ENCODE assay signal across 13 cellular contexts in the genomic region with DNA sequence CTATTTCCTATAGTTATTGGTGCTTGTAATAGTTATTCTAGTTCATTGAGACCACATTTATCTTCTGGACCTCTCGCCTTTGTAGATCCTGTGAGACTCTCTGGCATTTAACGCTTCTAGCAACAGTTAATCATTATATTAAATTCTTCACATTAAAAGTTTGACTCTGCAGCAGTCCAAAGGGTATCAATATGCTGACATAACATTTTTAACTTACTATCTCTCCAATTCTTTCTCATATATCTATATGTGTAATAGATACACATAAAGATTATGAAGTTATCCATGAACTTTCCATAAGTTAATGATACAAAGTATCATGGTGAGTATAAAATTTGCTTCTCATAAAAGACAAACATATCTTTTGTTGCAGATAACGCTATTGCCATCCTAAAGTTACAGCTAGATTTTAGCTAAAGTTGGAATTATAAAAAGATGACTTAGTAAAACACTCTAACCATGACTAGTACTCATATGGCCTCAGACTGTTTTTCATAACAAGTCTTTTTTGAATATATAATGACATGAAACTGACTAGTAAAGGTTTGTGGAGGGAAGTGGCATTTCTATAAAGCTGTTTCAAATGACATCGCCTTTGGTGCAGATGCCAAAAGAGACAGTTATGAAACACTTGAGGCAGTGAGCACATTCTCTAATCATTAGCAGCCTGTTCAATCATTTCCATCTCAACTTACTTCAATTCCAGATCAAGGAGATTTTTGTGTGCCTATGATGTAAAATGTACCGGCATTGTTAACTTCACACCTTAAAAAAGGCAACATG.
DNase-seq lines count a peak whose midpoint lies in the region; ATAC-seq, FAIRE-seq and TF ChIP-seq lines count a peak whose summit lies in the region.
"Had no signal": no experiment of that assay in that cellular context is flagged by ENCODE, and none has a peak within 500 bp of the region (broad histone marks: within the 10 kb centered on the region; RNA-seq: fewer than 3 reads in every experiment).

No MANE protein-coding gene starts in this region.

- ATAC-seq in GM19351 (IDR thresholded peaks at IDR 0.05; ENCODE audit: unreplicated experiment): peak; percentile 47
- peak; percentile 53 for ATAC-seq in HG03558 (IDR thresholded peaks at IDR 0.05; ENCODE audit: extremely low read depth, unreplicated experiment)
- no peak for ATAC-seq in left lobe of liver
- ATAC-seq: naive thymus-derived CD8-positive, alpha-beta T cell; Right ventricle myocardium inferior had no signal

- TF ChIP-seq POLR2A in GM12891 (IDR thresholded peaks at IDR 0.05; ENCODE audit: low read depth, low read length): no peak

- no peak for TF ChIP-seq CTCF in fibroblast of the aortic adventitia (IDR thresholded peaks at IDR 0.05; ENCODE audit: insufficient read depth, low read length)

- H3K4me3 ChIP-seq in fibroblast of the aortic adventitia (ENCODE audit: low read depth, low read length): no peak overlapping the region

- peak; percentile 75 for FAIRE-seq in GM12891 (lab: Jason Lieb, UNC)

- DNase-seq in GM12891 (ENCODE audit: insufficient read length, low spot score) (no peak), fibroblast of the aortic adventitia (ENCODE audit: low read depth) (peak; percentile 7), RKO (ENCODE audit: low spot score) (no peak), left lobe of liver (ENCODE audit: low spot score) (no peak), globus pallidus (ENCODE audit: low spot score) (no peak), caudate nucleus (lab: John Stamatoyannopoulos, UW) (no peak)
- DNase-seq: activated CD4-positive, alpha-beta T cell treated with anti-CD3 and anti-CD28 coated beads for 1 hour; amygdala; naive thymus-derived CD8-positive, alpha-beta T cell; small intestine had no signal

- H3K27ac ChIP-seq in caudate nucleus (ENCODE audit: low read depth, low read length): no peak overlapping the region

TF ChIP-seq in GM12891, 5 proteins besides CTCF, POLR2A, EP300 and RAD21:
- TF ChIP-seq SPI1 (IDR thresholded peaks at IDR 0.05; ENCODE audit: low read depth, low read length) (peak; percentile 51), POLR2AphosphoS5 (IDR thresholded peaks at IDR 0.05; ENCODE audit: low read depth, low read length) (no peak), TAF1 (IDR thresholded peaks at IDR 0.05; ENCODE audit: low read depth, low read length) (no peak), POU2F2 (IDR thresholded peaks at IDR 0.05; ENCODE audit: low read depth, low read length) (no peak), PAX5 (IDR thresholded peaks at IDR 0.05; ENCODE audit: insufficient read depth, low read length, severe bottlenecking) (no peak)
